In genomic region chr6:137416376-137417109, GRCh38 we compare ENCODE assay signal across 10 cellular contexts.
A peak's percentile ranks its signal among the peaks of the same experiment; 100 is the strongest.
DNase-seq lines count a peak whose midpoint lies in the region; ATAC-seq and TF ChIP-seq lines count a peak whose summit lies in the region.
"Had no signal": no experiment of that assay in that cellular context is flagged by ENCODE, and none has a peak within 500 bp of the region (broad histone marks: within the 10 kb centered on the region; RNA-seq: fewer than 3 reads in every experiment).

No MANE protein-coding gene starts in this region.

- H3K9me2 ChIP-seq in PC-3 (replicated peaks; ENCODE audit: low read length): no peaks in the 10 kb centered on the region

- DNase-seq in H4 (ENCODE audit: low spot score): peak; percentile 68
- DNase-seq in T1000 (lab: John Stamatoyannopoulos, UW): peak; percentile 27
- peak; percentile 28 for DNase-seq in fibroblast of villous mesenchyme (ENCODE audit: low read depth)
- DNase-seq in retina: peak; percentile 46
- no peak for DNase-seq in esophagus squamous epithelium (lab: John Stamatoyannopoulos, UW)
- no peak for DNase-seq in PC-3
- no peak for DNase-seq in MV-4-11 (lab: John Stamatoyannopoulos, UW)
- DNase-seq in NCI-H1092 treated with DMSO at 0.1 percent for 48 hours (lab: John Stamatoyannopoulos, UW): no peak
- DNase-seq: COR-L47, NCI-H2081 had no signal

- H3K9ac ChIP-seq in PC-3 (ENCODE audit: low read length): no peak overlapping the region

- H3K36me3 ChIP-seq in esophagus squamous epithelium (no peaks in the 10 kb centered on the region), PC-3 (ENCODE audit: low read depth, low read length) (no peaks in the 10 kb centered on the region)

- H3K4me1 ChIP-seq in esophagus squamous epithelium: peaks cover 0 to 29% (median 8%) of the 10 kb centered on the region in 3 donors
- no peaks in the 10 kb centered on the region for H3K4me1 ChIP-seq in PC-3 (ENCODE audit: insufficient read depth, low read length)

- H3K27me3 ChIP-seq in esophagus squamous epithelium (peaks cover 0 to 17% (median 0%) of the 10 kb centered on the region in 4 donors), PC-3 (ENCODE audit: low read length) (peaks cover 15% of the 10 kb centered on the region)

- H3K9me3 ChIP-seq in esophagus squamous epithelium (no peaks in the 10 kb centered on the region), PC-3 (ENCODE audit: low read length) (no peaks in the 10 kb centered on the region)

- no TSS peak for BruUV-seq in PC-3 (replicated peaks; lab: Mats Ljungman, UMichigan)

- no peak for TF ChIP-seq POLR2A in esophagus squamous epithelium (IDR thresholded peaks at IDR 0.05)

- no peak overlapping the region for H3K4me3 ChIP-seq in fibroblast of villous mesenchyme (ENCODE audit: low read depth, low read length)
- H3K4me3 ChIP-seq in esophagus squamous epithelium: no peak overlapping the region
- no peak overlapping the region for H3K4me3 ChIP-seq in PC-3 (ENCODE audit: low read length)

- 73 to 80% methylated on average over 9 of the region's 9 CpGs for WGBS in esophagus squamous epithelium, 2 donors

- intact Hi-C loops in esophagus squamous epithelium (cut with DNase I): no loop called here
- intact Hi-C loops in PC-3 (cut with micrococcal nuclease): no loop called here

- H2AFZ ChIP-seq in PC-3 (ENCODE audit: low read length): no peak overlapping the region

- no peaks in the 10 kb centered on the region for H4K20me1 ChIP-seq in PC-3 (ENCODE audit: low read length)

- POLR2A ChIA-PET in PC-3 (lab: Charles Lee; ENCODE audit: unreplicated experiment): no interaction called here

- ATAC-seq in PC-3: no peak

- no peaks in the 10 kb centered on the region for H3K79me2 ChIP-seq in PC-3 (ENCODE audit: low read length)

- H3K4me2 ChIP-seq in PC-3 (ENCODE audit: low read length): no peak overlapping the region

- H3F3A ChIP-seq in PC-3 (ENCODE audit: low read length, unreplicated experiment): no peaks in the 10 kb centered on the region

- TF ChIP-seq CTCF in fibroblast of villous mesenchyme (IDR thresholded peaks at IDR 0.05; ENCODE audit: insufficient read depth, low read depth, low read length) (no peak), esophagus squamous epithelium (IDR thresholded peaks at IDR 0.05) (no peak), PC-3 (conservative IDR thresholded peaks at IDR 0.05; ENCODE audit: low read depth, low read length) (no peak)

- peak overlapping the region in 1 of 4 donors; percentile 7 for H3K27ac ChIP-seq in esophagus squamous epithelium
- no peak overlapping the region for H3K27ac ChIP-seq in PC-3 (ENCODE audit: low read length)

- CTCF ChIA-PET in PC-3 (lab: Charles Lee): no interaction called here

Comparison
In these comparisons a context has a peak if more than half of its experiments do, and no peak if none do; other contexts are left out.
1. DNase-seq: peak in H4 (single experiment), T1000 (single experiment), fibroblast of villous mesenchyme (single experiment) and retina (single experiment); none in esophagus squamous epithelium (single experiment), PC-3 (single experiment), MV-4-11 (single experiment) and NCI-H1092 treated with DMSO at 0.1 percent for 48 hours (single experiment).